11 cellular contexts compared by ENCODE assay signal in the genomic region with DNA sequence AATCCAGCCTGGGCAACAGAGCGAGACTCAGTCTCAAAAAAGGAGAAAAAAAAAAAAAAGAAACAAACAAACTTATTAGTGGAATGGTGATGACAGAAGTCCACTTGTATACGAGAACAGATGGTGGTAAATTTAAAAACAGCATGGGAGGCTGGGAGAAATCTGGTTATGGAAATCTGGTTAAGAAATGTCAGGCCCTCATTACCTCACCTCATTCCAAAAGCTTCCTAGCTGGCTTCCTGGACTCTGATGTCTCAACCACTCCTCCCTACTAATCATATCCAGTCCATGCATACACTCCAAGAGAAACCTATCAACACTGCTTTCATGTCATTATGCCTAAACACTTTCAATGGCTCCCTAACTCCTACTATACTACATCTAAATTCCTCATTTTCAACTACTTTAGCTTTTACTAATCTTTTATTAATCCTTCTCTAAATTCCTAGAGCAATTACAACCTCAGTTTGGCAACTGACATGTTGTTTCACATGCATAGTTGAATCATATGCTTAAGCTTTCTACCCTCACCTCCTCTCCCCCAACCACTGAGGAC. TPM values are rescaled to one million over a fixed set of nuclear protein-coding genes. Genes with fewer than 3 reads are reported as not detected.
DNase-seq lines count a peak whose midpoint lies in the region; ATAC-seq, FAIRE-seq and TF ChIP-seq lines count a peak whose summit lies in the region.
"Had no signal": no experiment of that assay in that cellular context is flagged by ENCODE, and none has a peak within 500 bp of the region (broad histone marks: within the 10 kb centered on the region; RNA-seq: fewer than 3 reads in every experiment).

No MANE protein-coding gene starts in this region.

- WGBS in hepatocyte (ENCODE audit: low lambda C conversion rate, missing lambda C conversion rate): 100% methylated on average over 2 of the region's 2 CpGs

- peaks cover 5% of the 10 kb centered on the region for H3K4me1 ChIP-seq in hepatocyte (ENCODE audit: insufficient read depth)

- POLR2A ChIA-PET in AG04450 (lab: Yijun Ruan, JAX) (no interaction called here), GM10248 (lab: Yijun Ruan, JAX) (no interaction called here)

- no peak overlapping the region for H2AFZ ChIP-seq in hepatocyte

- no peaks in the 10 kb centered on the region for H3K9me2 ChIP-seq in hepatocyte (replicated peaks; ENCODE audit: insufficient read depth)

- H3K27me3 ChIP-seq in AG04450 (ENCODE audit: control insufficient read depth, insufficient read depth, low read length) (no peaks in the 10 kb centered on the region), brain microvascular endothelial cell (replicated peaks) (no peaks in the 10 kb centered on the region), hepatocyte (no peaks in the 10 kb centered on the region)

- no peaks in the 10 kb centered on the region; the same call in 1 of the 2 replicates for H3K9me3 ChIP-seq in AG04450 (ENCODE audit: control insufficient read depth, insufficient read depth, low read length)
- H3K9me3 ChIP-seq in hepatocyte (ENCODE audit: low read depth): no peaks in the 10 kb centered on the region

- peak; percentile 33 for DNase-seq in AG04450 (ENCODE audit: low read depth, low spot score)
- DNase-seq in H54 (ENCODE audit: insufficient read length, low spot score): no peak
- peak; percentile 28 for DNase-seq in brain microvascular endothelial cell
- peak; percentile 8 for DNase-seq in hepatocyte (ENCODE audit: low spot score)
- no peak for DNase-seq in stimulated activated CD4-positive, alpha-beta T cell treated with anti-CD3 and anti-CD28 coated beads, Interleukin-4, amount 100 ng/mL, for 24 hours
- DNase-seq in NCI-H1417 treated with DMSO at 0.1 percent for 48 hours (lab: John Stamatoyannopoulos, UW): no peak
- DNase-seq in GM10248 (ENCODE audit: extremely low spot score): no peak
- DNase-seq: activated CD4-positive, alpha-beta T cell treated with anti-CD3 and anti-CD28 coated beads, Interleukin-2, amount 10 ng/mL, durations not matched to agents 24 days and 14 days; NCI-H2227 treated with DMSO at 0.1 percent for 48 hours had no signal

- peaks cover 79% of the 10 kb centered on the region for H3K79me2 ChIP-seq in hepatocyte

- peak; percentile 15 for FAIRE-seq in H54 (lab: Jason Lieb, UNC)

- H3K4me3 ChIP-seq in AG04450 (ENCODE audit: low read depth, low read length) (no peak overlapping the region), brain microvascular endothelial cell (ENCODE audit: low read depth, low read length) (no peak overlapping the region), hepatocyte (no peak overlapping the region)
- H3K4me3 ChIP-seq: SK-N-MC had no signal

- in situ Hi-C loops in brain microvascular endothelial cell (cut with HindIII; ENCODE audit: low pct_ligation_motif_present, low sequenced_read_pairs): no loop called here

- no peak overlapping the region for H3K27ac ChIP-seq in AG04450 (ENCODE audit: low read depth, low read length)
- no peak overlapping the region for H3K27ac ChIP-seq in brain microvascular endothelial cell
- H3K27ac ChIP-seq in hepatocyte: peak overlapping the region; percentile 35
- H3K27ac ChIP-seq: SK-N-MC had no signal

- TF ChIP-seq CTCF in AG04450 (IDR thresholded peaks at IDR 0.05; ENCODE audit: low read depth, low read length) (no peak), brain microvascular endothelial cell (IDR thresholded peaks at IDR 0.05; ENCODE audit: low read depth, low read length, missing control alignments) (no peak), hepatocyte (IDR thresholded peaks at IDR 0.05; ENCODE audit: poor library complexity) (no peak), GM10248 (IDR thresholded peaks at IDR 0.05; ENCODE audit: control extremely low read depth, extremely low read depth, low read depth, missing control alignments) (no peak)

- CTCF ChIA-PET in AG04450 (lab: Charles Lee) (interaction anchor here (0.7 to 2.6 kb wide), 3 partner anchors 32 to 562 kb away, joined by 3 to 7 read pairs (median 4); no protein-coding TSS in a partner anchor), GM10248 (lab: Yijun Ruan, JAX) (no interaction called here)

- ATAC-seq in GM19463 (IDR thresholded peaks at IDR 0.05; ENCODE audit: unreplicated experiment): no peak

- H3K36me3 ChIP-seq in brain microvascular endothelial cell (replicated peaks): no peaks in the 10 kb centered on the region
- H3K36me3 ChIP-seq in hepatocyte (replicated peaks; ENCODE audit: insufficient read depth, low read depth): no peaks in the 10 kb centered on the region

- H3K4me2 ChIP-seq in hepatocyte: no peak overlapping the region

- peaks cover 16% of the 10 kb centered on the region for H4K20me1 ChIP-seq in hepatocyte (ENCODE audit: insufficient read depth, poor library complexity, severe bottlenecking)

- TF ChIP-seq POLR2A in H54 (IDR thresholded peaks at IDR 0.05; ENCODE audit: low read depth, low read length): no peak

RNA-seq across cellular contexts. Expression of a gene that starts 52.9 kb away (rescaled TPM):
- 31.4 and 36.2 TPM in 2 replicates for polyA plus RNA-seq in AG04450 (2011; rRNA removed)
- polyA minus RNA-seq in AG04450 (2011; rRNA and poly(A)+ RNA removed): 30.9 and 45.3 TPM in 2 replicates
- 39.0 and 47.9 TPM in 2 replicates for total RNA-seq in hepatocyte
- polyA plus RNA-seq in hepatocyte: 17.6 and 19.0 TPM in 2 replicates

Comparison
In these comparisons a context has a peak if more than half of its experiments do, and no peak if none do; other contexts are left out.
1. DNase-seq: peak in AG04450 (single experiment), brain microvascular endothelial cell (single experiment) and hepatocyte (single experiment); none in H54 (single experiment), stimulated activated CD4-positive, alpha-beta T cell treated with anti-CD3 and anti-CD28 coated beads, Interleukin-4, amount 100 ng/mL, for 24 hours (single experiment), NCI-H1417 treated with DMSO at 0.1 percent for 48 hours (single experiment) and GM10248 (single experiment).